20 cellular contexts compared by ENCODE assay signal in genomic region chr14:68219407-68219806, GRCh38.
DNase-seq lines count a peak whose midpoint lies in the region; ATAC-seq, FAIRE-seq and TF ChIP-seq lines count a peak whose summit lies in the region.
"Had no signal": no experiment of that assay in that cellular context is flagged by ENCODE, and none has a peak within 500 bp of the region (broad histone marks: within the 10 kb centered on the region; RNA-seq: fewer than 3 reads in every experiment).

No MANE protein-coding gene starts in this region.

- no peak for TF ChIP-seq POLR2A in HepG2 (IDR thresholded peaks at IDR 0.05; ENCODE audit: insufficient read depth in 1 of 2, low read depth in 2 of 2, low read length in 2 of 2)
- TF ChIP-seq POLR2A in suprapubic skin (IDR thresholded peaks at IDR 0.05) = no peak

- no peaks in the 10 kb centered on the region for H4K20me1 ChIP-seq in HepG2 (ENCODE audit: insufficient read depth, low read length)
- H4K20me1 ChIP-seq in OCI-LY7 (ENCODE audit: insufficient read depth, low read length) = no peaks in the 10 kb centered on the region
- H4K20me1 ChIP-seq: BLaER1 treated with 17β-estradiol and CSF1 and Interleukin-3, amounts not matched to agents 10 nM and 100 nM had no signal

- no peaks in the 10 kb centered on the region for H3K27me3 ChIP-seq in Panc1 (ENCODE audit: control insufficient read depth, insufficient read depth, low read length)
- no peaks in the 10 kb centered on the region for H3K27me3 ChIP-seq in HepG2 (ENCODE audit: control insufficient read depth in 1 of 2, insufficient read depth in 2 of 2, low read length in 2 of 2)
- H3K27me3 ChIP-seq in suprapubic skin = no peaks in the 10 kb centered on the region
- H3K27me3 ChIP-seq: BLaER1 treated with 17β-estradiol and CSF1 and Interleukin-3, amounts not matched to agents 10 nM and 100 nM; SJCRH30 had no signal

- peaks cover 20% of the 10 kb centered on the region for H3K36me3 Mint-ChIP-seq in type B pancreatic cell
- H3K36me3 Mint-ChIP-seq in osteocyte (ENCODE audit: unreplicated experiment) = no peaks in the 10 kb centered on the region

- TF ChIP-seq CTCF in Panc1 (IDR thresholded peaks at IDR 0.05) (no peak), HepG2 (CRISPR knock-in tag; IDR thresholded peaks at IDR 0.05) (no peak), type B pancreatic cell (conservative IDR thresholded peaks at IDR 0.05) (no peak), OCI-LY7 (conservative IDR thresholded peaks at IDR 0.05; ENCODE audit: low read length) (no peak), suprapubic skin (IDR thresholded peaks at IDR 0.05) (no peak), osteocyte (IDR thresholded peaks at IDR 0.05) (no peak)

- H3K4me3 Mint-ChIP-seq in type B pancreatic cell (no peak overlapping the region), osteocyte (ENCODE audit: unreplicated experiment) (no peak overlapping the region)

- H3K4me2 ChIP-seq in HepG2 (ENCODE audit: low read depth, low read length) (no peak overlapping the region), OCI-LY7 (ENCODE audit: low read length) (no peak overlapping the region)
- H3K4me2 ChIP-seq: BLaER1 treated with 17β-estradiol and CSF1 and Interleukin-3, amounts not matched to agents 10 nM and 100 nM had no signal

- in situ Hi-C loops in Panc1 (cut with HindIII; ENCODE audit: low pct_unique_long_range_greater_than_20kb, low sequenced_read_pairs) = no loop called here
- in situ Hi-C loops in HepG2 (cut with HindIII; ENCODE audit: extremely low pct_ligation_motif_present, low pct_unique_long_range_greater_than_20kb) = no loop called here

- H3K4me1 ChIP-seq in Panc1 (ENCODE audit: control insufficient read depth, insufficient read depth, low read length) = no peaks in the 10 kb centered on the region; the same call in 1 of the 2 replicates
- H3K4me1 ChIP-seq in HepG2 (ENCODE audit: insufficient read depth, low read length) = no peaks in the 10 kb centered on the region
- no peaks in the 10 kb centered on the region for H3K4me1 ChIP-seq in OCI-LY7 (ENCODE audit: insufficient read depth, low read length, poor library complexity, severe bottlenecking)
- H3K4me1 ChIP-seq in suprapubic skin = peaks cover 19% of the 10 kb centered on the region

- no peak overlapping the region for H3K4me3 ChIP-seq in Panc1 (ENCODE audit: low read depth in 2 of 2, low read length in 2 of 2)
- no peak overlapping the region for H3K4me3 ChIP-seq in HepG2 (replicated peaks in 1 of 3; ENCODE audit: insufficient read depth in 1 of 3, low read depth in 2 of 3, low read length in 3 of 3)
- H3K4me3 ChIP-seq in OCI-LY7 (ENCODE audit: low read depth, low read length, poor library complexity, severe bottlenecking) = no peak overlapping the region
- no peak overlapping the region for H3K4me3 ChIP-seq in suprapubic skin
- H3K4me3 ChIP-seq: BLaER1 treated with 17β-estradiol and CSF1 and Interleukin-3, amounts not matched to agents 10 nM and 100 nM; GM23248; SJCRH30 had no signal

- H3K79me2 ChIP-seq in HepG2 (ENCODE audit: insufficient read depth, low read length) = no peaks in the 10 kb centered on the region
- no peaks in the 10 kb centered on the region for H3K79me2 ChIP-seq in OCI-LY7 (ENCODE audit: insufficient read depth, low read depth, low read length)

- H3K27ac ChIP-seq in Panc1 (ENCODE audit: low read length) (peak overlapping the region; percentile 48; the same call in 1 of the 2 replicates), HepG2 (ENCODE audit: extremely low read length, insufficient read depth, low read length) (no peak overlapping the region), OCI-LY7 (ENCODE audit: low read depth, low read length, poor library complexity, severe bottlenecking) (no peak overlapping the region), suprapubic skin (no peak overlapping the region)
- H3K27ac ChIP-seq: BLaER1 treated with 17β-estradiol and CSF1 and Interleukin-3, amounts not matched to agents 10 nM and 100 nM; GM23248; SJCRH30 had no signal

- H3K9me3 Mint-ChIP-seq in type B pancreatic cell = peaks cover 13% of the 10 kb centered on the region
- H3K9me3 Mint-ChIP-seq in osteocyte (ENCODE audit: unreplicated experiment) = peaks cover 20% of the 10 kb centered on the region

- H3K9me2 ChIP-seq in OCI-LY7 (ENCODE audit: insufficient read depth, low read length) = no peaks in the 10 kb centered on the region

- BruUV-seq in Panc1 (replicated peaks; lab: Mats Ljungman, UMichigan) = no TSS peak
- BruUV-seq in HepG2 (replicated peaks; lab: Mats Ljungman, UMichigan) = no TSS peak
- no TSS peak for BruUV-seq in OCI-LY7 (replicated peaks; lab: Mats Ljungman, UMichigan)

- TF ChIP-seq RAD21 in HepG2 (CRISPR knock-in tag; IDR thresholded peaks at IDR 0.05) = no peak

- H3K27ac Mint-ChIP-seq in type B pancreatic cell (peak overlapping the region; percentile 13), osteocyte (ENCODE audit: unreplicated experiment) (no peak overlapping the region)

- peak; percentile 68 for FAIRE-seq in GM19239 (lab: Jason Lieb, UNC)
- no peak for FAIRE-seq in HepG2 (lab: Jason Lieb, UNC)
- FAIRE-seq: A204.1 had no signal

- H3K9ac ChIP-seq in HepG2 (ENCODE audit: insufficient read depth, low read depth, low read length) = no peak overlapping the region
- H3K9ac ChIP-seq: BLaER1 treated with 17β-estradiol and CSF1 and Interleukin-3, amounts not matched to agents 10 nM and 100 nM; GM23248 had no signal

- CTCF ChIA-PET in Panc1 (lab: Charles Lee) = no interaction called here
- CTCF ChIA-PET in HepG2 (lab: Yijun Ruan, JAX; ENCODE audit: low intra/inter-chr PET ratio, low total read pairs) = no interaction called here
- CTCF ChIA-PET in OCI-LY7 (lab: Charles Lee; ENCODE audit: unreplicated experiment) = no interaction called here

- no peak overlapping the region for H2AFZ ChIP-seq in HepG2 (ENCODE audit: low read length)
- H2AFZ ChIP-seq in OCI-LY7 (ENCODE audit: low read length) = no peak overlapping the region
- H2AFZ ChIP-seq: GM23248 had no signal

- no peak for ATAC-seq in Panc1
- no peak for ATAC-seq in HepG2

- H3K9me3 ChIP-seq in Panc1 (ENCODE audit: control insufficient read depth, insufficient read depth, low read depth, low read length) (no peaks in the 10 kb centered on the region), HepG2 (ENCODE audit: low read length) (no peaks in the 10 kb centered on the region), OCI-LY7 (ENCODE audit: low read length) (no peaks in the 10 kb centered on the region), suprapubic skin (no peaks in the 10 kb centered on the region)
- H3K9me3 ChIP-seq: SJCRH30 had no signal

- H3K27me3 Mint-ChIP-seq in type B pancreatic cell (no peaks in the 10 kb centered on the region), osteocyte (ENCODE audit: unreplicated experiment) (no peaks in the 10 kb centered on the region)

- TF ChIP-seq EP300 in HepG2 (IDR thresholded peaks at IDR 0.05; ENCODE audit: low read depth in 2 of 2, low read length in 2 of 2) = no peak
- no peak for TF ChIP-seq EP300 in HepG2 (CRISPR knock-in tag; IDR thresholded peaks at IDR 0.05; ENCODE audit: borderline replicate concordance)
- no peak for TF ChIP-seq EP300 in suprapubic skin (IDR thresholded peaks at IDR 0.05)

- intact Hi-C loops in Panc1 (cut with micrococcal nuclease; ENCODE audit: unreplicated experiment) = no loop called here
- intact Hi-C loops in HepG2 (cut with micrococcal nuclease; ENCODE audit: unreplicated experiment) = no loop called here
- intact Hi-C loops in OCI-LY7 (cut with micrococcal nuclease; ENCODE audit: unreplicated experiment) = no loop called here

- 91% methylated on average over 7 of the region's 7 CpGs for WGBS in HepG2 (ENCODE audit: low lambda C conversion rate)
- 96% methylated on average over 7 of the region's 7 CpGs for WGBS in suprapubic skin

- DNase-seq in GM19239 (ENCODE audit: insufficient read length, low spot score) (no peak), Panc1 (ENCODE audit: low read depth, low spot score) (no peak), HepG2 (ENCODE audit: low spot score) (no peak), type B pancreatic cell (ENCODE audit: extremely low spot score, unreplicated experiment) (no peak), OCI-LY7 (ENCODE audit: low spot score) (no peak), suprapubic skin (ENCODE audit: low spot score in 2 of 2) (no peak), osteocyte (ENCODE audit: extremely low spot score, unreplicated experiment) (no peak)
- DNase-seq: DMS79 treated with DMSO at 0.1 percent for 48 hours, GM23248, IMR-90, Kasumi-1, MM.1S, NCI-H1105, NCI-H1694, NCI-H2107, NCI-H226, NCI-H524 treated with DMSO at 0.1 percent for 48 hours, SJCRH30 had no signal

- POLR2A ChIA-PET in Panc1 (lab: Charles Lee) (interaction anchor here (0.5 kb wide), 1 partner anchor 497 kb away, joined by 7 read pairs; no protein-coding TSS in a partner anchor), HepG2 (lab: Yijun Ruan, JAX) (no interaction called here), OCI-LY7 (lab: Charles Lee) (interaction anchor here (0.8 kb wide), 1 partner anchor 27 kb away, joined by 4 read pairs; no protein-coding TSS in a partner anchor)

- H3K36me3 ChIP-seq in Panc1 (ENCODE audit: control insufficient read depth, insufficient read depth, low read length) = no peaks in the 10 kb centered on the region
- no peaks in the 10 kb centered on the region for H3K36me3 ChIP-seq in HepG2 (replicated peaks in 1 of 2; ENCODE audit: control insufficient read depth in 1 of 2, insufficient read depth in 2 of 2, low read length in 2 of 2)
- no peaks in the 10 kb centered on the region for H3K36me3 ChIP-seq in OCI-LY7 (ENCODE audit: insufficient read depth, low read length)
- no peaks in the 10 kb centered on the region for H3K36me3 ChIP-seq in suprapubic skin
- H3K36me3 ChIP-seq: BLaER1 treated with 17β-estradiol and CSF1 and Interleukin-3, amounts not matched to agents 10 nM and 100 nM; SJCRH30 had no signal

- H3K4me1 Mint-ChIP-seq in type B pancreatic cell (ENCODE audit: unreplicated experiment) (peaks cover 30% of the 10 kb centered on the region), osteocyte (ENCODE audit: unreplicated experiment) (peaks cover 46% of the 10 kb centered on the region)

TF ChIP-seq in HepG2, 621 proteins besides CTCF, POLR2A, EP300 and RAD21 (continues in another document):
- TF ChIP-seq U2AF1 (optimal IDR thresholded peaks at IDR 0.05; ENCODE audit: low read depth, low read length) (no peak), ZNF563 (CRISPR knock-in tag; IDR thresholded peaks at IDR 0.05) (no peak), STAG1 (CRISPR knock-in tag; IDR thresholded peaks at IDR 0.05) (peak; percentile 32), ZNF18 (CRISPR knock-in tag; IDR thresholded peaks at IDR 0.05; ENCODE audit: insufficient replicate concordance) (no peak)
